ENCODE assay signal across 8 cellular contexts in the genomic region with DNA sequence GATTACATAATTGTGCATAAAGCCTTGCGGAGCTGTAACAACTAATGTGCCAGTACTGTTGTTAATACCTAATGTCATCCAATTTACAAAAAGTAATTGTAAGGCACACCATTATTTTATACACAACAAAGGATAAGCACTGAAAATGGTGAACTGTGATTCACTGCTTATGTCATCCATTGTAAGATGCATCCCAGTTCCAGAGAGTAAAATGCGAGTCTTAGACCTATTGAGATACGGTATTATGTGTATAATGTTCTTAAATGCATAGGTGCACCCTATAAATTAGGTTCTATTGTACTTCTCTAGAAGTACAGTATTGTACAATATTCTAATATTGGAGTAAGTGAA. TPM values are rescaled to one million over a fixed set of nuclear protein-coding genes. Genes with fewer than 3 reads are reported as not detected.
A peak's percentile ranks its signal among the peaks of the same experiment; 100 is the strongest.
DNase-seq lines count a peak whose midpoint lies in the region; TF ChIP-seq lines count a peak whose summit lies in the region.

No MANE protein-coding gene starts in this region.

- TF ChIP-seq CTCF in Peyer's patch (IDR thresholded peaks at IDR 0.05) (peak in 2 of 6 experiments; percentile 16 to 22), neutrophil (IDR thresholded peaks at IDR 0.05) (no peak)

- H3K9me3 ChIP-seq in Peyer's patch (no peaks in the 10 kb centered on the region), neutrophil (no peaks in the 10 kb centered on the region)

- no peak for TF ChIP-seq POLR2A in Peyer's patch (IDR thresholded peaks at IDR 0.05)

- H3K36me3 ChIP-seq in Peyer's patch = peaks cover 0 to 7% (median 0%) of the 10 kb centered on the region in 3 donors
- no peaks in the 10 kb centered on the region for H3K36me3 ChIP-seq in neutrophil

- peak overlapping the region; percentile 89 to 94 (median 90) for H3K27ac ChIP-seq in Peyer's patch
- H3K27ac ChIP-seq in epithelial cell of prostate = peak overlapping the region; percentile 93
- H3K27ac ChIP-seq in neutrophil = peak overlapping the region; percentile 88

- intact Hi-C loops in posterior cingulate gyrus (cut with DNase I) = loop anchor here (1.0 to 5.0 kb wide), 5 partner anchors 17 to 338 kb away; a partner anchor contains a TSS

- peak; percentile 42 for DNase-seq in NCI-H82 (lab: John Stamatoyannopoulos, UW)
- DNase-seq in NCI-H82 treated with DMSO at 0.1 percent for 48 hours (lab: John Stamatoyannopoulos, UW; ENCODE audit: unreplicated experiment) = no peak
- DNase-seq in Peyer's patch = no peak
- no peak for DNase-seq in epithelial cell of prostate (ENCODE audit: low read depth, low spot score)
- DNase-seq in globus pallidus (ENCODE audit: low spot score) = no peak
- DNase-seq in posterior cingulate gyrus = no peak
- DNase-seq in GOT3 (lab: John Stamatoyannopoulos, UW) = no peak

- H3K4me3 ChIP-seq in Peyer's patch (peak overlapping the region; percentile 66 to 80 (median 71)), neutrophil (ENCODE audit: low read depth in 1 of 2, low read length in 1 of 2) (peak overlapping the region; percentile 72 to 78)

- no peaks in the 10 kb centered on the region for H3K27me3 ChIP-seq in Peyer's patch
- H3K27me3 ChIP-seq in neutrophil = no peaks in the 10 kb centered on the region

- peaks cover 0 to 5% (median 0%) of the 10 kb centered on the region in 4 donors for H3K4me1 ChIP-seq in Peyer's patch
- H3K4me1 ChIP-seq in neutrophil (ENCODE audit: control insufficient read depth in 1 of 2, insufficient read depth in 1 of 2, low read depth in 1 of 2, low read length in 1 of 2) = peaks cover 9 to 16% of the 10 kb centered on the region in 2 experiments

RNA-seq across cellular contexts. Expression of a gene that starts 0.4 kb away (rescaled TPM):
- total RNA-seq in Peyer's patch = 10 to 100 TPM in 3 of 4 donors, 1 to 10 TPM in 1; 7.7 to 39.6 (median 14.2) TPM

RNA-seq across cellular contexts. Expression of a gene that starts 10.8 kb away (rescaled TPM):
- total RNA-seq in Peyer's patch = 10 to 100 TPM; 21.5 to 52.0 (median 28.4) TPM

RNA-seq across cellular contexts. Expression of a gene that starts 38.1 kb away (rescaled TPM):
- 10 to 100 TPM in 3 of 4 donors, 1 to 10 TPM in 1; 9.1 to 13.2 (median 11.6) TPM for total RNA-seq in Peyer's patch
